17 cellular contexts compared by ENCODE assay signal in genomic region chr18:79971211-79971952, GRCh38.
"Had no signal": no experiment of that assay in that cellular context is flagged by ENCODE, and none has a peak within 500 bp of the region (broad histone marks: within the 10 kb centered on the region; RNA-seq: fewer than 3 reads in every experiment).

No MANE protein-coding gene starts in this region.

- H3K4me1 Mint-ChIP-seq: neural crest cell had no signal

- H3K9me3 ChIP-seq: body of pancreas, suprapubic skin, upper lobe of right lung had no signal

- H3K27ac Mint-ChIP-seq: activated CD8-positive, alpha-beta memory T cell treated with anti-CD3 and anti-CD28 coated beads, Interleukin-2, amount 10 ng/mL, durations not matched to agents 7 days and 5 days; activated T-cell treated with anti-CD3 and anti-CD28 coated beads, Interleukin-2, amount 50 U/mL, for 72 hours; endodermal cell; stimulated activated memory B cell treated with anti-CD40 and anti-IgM and Interleukin-4, amounts not matched to agents 10 μg/mL and 1 μg/mL and 100 μg/mL, for 72 hours had no signal

- H3K4me2 ChIP-seq: smooth muscle cell had no signal

- H3K4me3 ChIP-seq: body of pancreas, smooth muscle cell, suprapubic skin, upper lobe of right lung had no signal

- ATAC-seq: activated CD8-positive, alpha-beta memory T cell treated with anti-CD3 and anti-CD28 coated beads, Interleukin-2, amount 10 ng/mL, durations not matched to agents 7 days and 5 days; activated T-cell treated with anti-CD3 and anti-CD28 coated beads, Interleukin-2, amount 50 U/mL, for 72 hours; body of pancreas; stimulated activated memory B cell treated with anti-CD40 and anti-IgM and Interleukin-4, amounts not matched to agents 10 μg/mL and 1 μg/mL and 100 μg/mL, for 72 hours; upper lobe of right lung had no signal

- H3K27me3 ChIP-seq: body of pancreas, suprapubic skin, upper lobe of right lung had no signal

- H3K27ac ChIP-seq: body of pancreas, parathyroid adenoma, suprapubic skin, upper lobe of right lung had no signal

- DNase-seq: activated CD4-positive, alpha-beta T cell treated with anti-CD3 and anti-CD28 coated beads for 1 hour; activated CD4-positive, alpha-beta T cell treated with anti-CD3 and anti-CD28 coated beads, Interleukin-2, amount 50 U/mL, for 48 hours; activated CD8-positive, alpha-beta memory T cell treated with anti-CD3 and anti-CD28 coated beads, Interleukin-2, amount 10 ng/mL, durations not matched to agents 7 days and 5 days; activated naive CD4-positive, alpha-beta T cell treated with anti-CD3 and anti-CD28 coated beads for 36 hours; activated T-cell treated with anti-CD3 and anti-CD28 coated beads, Interleukin-2, amount 50 U/mL, for 72 hours; amniotic stem cell; body of pancreas; cerebellar nuclear complex; dermis blood vessel endothelial cell; endodermal cell; SW 1271; upper lobe of right lung had no signal

- H3K9ac ChIP-seq: parathyroid adenoma had no signal

- H3K27me3 Mint-ChIP-seq: activated CD8-positive, alpha-beta memory T cell treated with anti-CD3 and anti-CD28 coated beads, Interleukin-2, amount 10 ng/mL, durations not matched to agents 7 days and 5 days; stimulated activated memory B cell treated with anti-CD40 and anti-IgM and Interleukin-4, amounts not matched to agents 10 μg/mL and 1 μg/mL and 100 μg/mL, for 72 hours had no signal

- H3K4me1 ChIP-seq: parathyroid adenoma, upper lobe of right lung had no signal

- H2AFZ ChIP-seq: parathyroid adenoma had no signal

- H3K4me3 Mint-ChIP-seq: activated CD8-positive, alpha-beta memory T cell treated with anti-CD3 and anti-CD28 coated beads, Interleukin-2, amount 10 ng/mL, durations not matched to agents 7 days and 5 days; activated naive CD4-positive, alpha-beta T cell treated with anti-CD3 and anti-CD28 coated beads for 36 hours; activated T-cell treated with anti-CD3 and anti-CD28 coated beads, Interleukin-2, amount 50 U/mL, for 72 hours; endodermal cell; neural crest cell; stimulated activated memory B cell treated with anti-CD40 and anti-IgM and Interleukin-4, amounts not matched to agents 10 μg/mL and 1 μg/mL and 100 μg/mL, for 72 hours had no signal

- H3K9me3 Mint-ChIP-seq: activated naive CD4-positive, alpha-beta T cell treated with anti-CD3 and anti-CD28 coated beads for 36 hours; activated T-cell treated with anti-CD3 and anti-CD28 coated beads, Interleukin-2, amount 50 U/mL, for 72 hours; endodermal cell; neural crest cell; stimulated activated memory B cell treated with anti-CD40 and anti-IgM and Interleukin-4, amounts not matched to agents 10 μg/mL and 1 μg/mL and 100 μg/mL, for 72 hours had no signal
